Comparison of ENCODE assay signal across 19 cellular contexts in the genomic region with DNA sequence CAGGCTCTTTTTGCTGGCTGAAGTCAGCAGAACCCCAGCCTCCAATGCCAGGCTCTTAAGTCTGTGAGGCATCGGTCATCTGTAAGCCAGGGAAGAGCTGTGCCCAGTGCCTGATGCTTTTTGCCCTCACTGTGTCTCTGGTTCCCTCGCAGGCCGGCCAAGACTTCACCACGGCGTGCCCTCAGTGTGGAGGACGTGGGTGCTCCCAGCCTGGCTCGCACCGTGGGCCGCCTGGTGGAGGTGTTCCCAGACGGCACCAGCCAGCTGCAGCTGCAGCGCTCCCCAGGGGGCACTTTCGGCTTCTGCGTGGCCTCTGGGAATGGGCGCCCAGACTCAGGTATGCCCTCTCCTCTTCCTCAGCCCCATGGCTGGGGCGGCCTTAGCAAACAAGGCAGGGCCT. TPM values are rescaled to one million over a fixed set of nuclear protein-coding genes. Genes with fewer than 3 reads are reported as not detected.
DNase-seq lines count a peak whose midpoint lies in the region; ATAC-seq and TF ChIP-seq lines count a peak whose summit lies in the region.
"Had no signal": no experiment of that assay in that cellular context is flagged by ENCODE, and none has a peak within 500 bp of the region (broad histone marks: within the 10 kb centered on the region; RNA-seq: fewer than 3 reads in every experiment).

No MANE protein-coding gene starts in this region.

- WGBS in neuronal stem cell (ENCODE audit: extremely low coverage in 2 of 2, insufficient read length in 2 of 2, insufficient replicate concordance in 1 of 2), 2 donors: no CpG with 5 or more reads among the region's 15 CpGs

- H3K9me3 Mint-ChIP-seq in neural progenitor cell: no peaks in the 10 kb centered on the region

- DNase-seq in DND-41 (peak; percentile 79), neuronal stem cell (ENCODE audit: low spot score) (no peak), islet precursor cell (no peak), neural progenitor cell (ENCODE audit: low spot score) (no peak), NCI-H1105 (lab: John Stamatoyannopoulos, UW) (no peak)
- DNase-seq: DMS153, GOT3, KG1, NCI-H1105 treated with DMSO at 0.1 percent for 48 hours, NCI-H1694, NCI-H2029 treated with DMSO at 0.1 percent for 48 hours, NCI-H2227 treated with DMSO at 0.1 percent for 48 hours, NCI-H526 treated with DMSO at 0.1 percent for 48 hours, SHP77 treated with DMSO at 0.1 percent for 48 hours, T-helper 1 cell had no signal

- peaks cover 9 to 50% (median 18%) of the 10 kb centered on the region in 11 experiments; a peak in 19 of 22 replicates for H3K36me3 ChIP-seq in BLaER1 treated with 17β-estradiol and CSF1 and Interleukin-3, amounts not matched to agents 10 nM and 100 nM
- peaks cover 15% of the 10 kb centered on the region for H3K36me3 ChIP-seq in DND-41 (ENCODE audit: insufficient read depth, low read length)
- 0 out of 2 replicates have a peak, but pooled peaks cover 4% of the 10 kb centered on the region for H3K36me3 ChIP-seq in KOPT-K1 (ENCODE audit: insufficient read depth, low read length)
- peaks cover 5 to 25% of the 10 kb centered on the region in 2 donors for H3K36me3 ChIP-seq in neuronal stem cell (replicated peaks in 1 of 2; ENCODE audit: control insufficient read depth in 2 of 2, insufficient read depth in 2 of 2, low read length in 2 of 2)
- H3K36me3 ChIP-seq in neural progenitor cell: no peaks in the 10 kb centered on the region

- H3K4me1 Mint-ChIP-seq in neural progenitor cell: peaks cover 13% of the 10 kb centered on the region

- peak overlapping the region in 3 of 11 experiments; percentile 24 to 59 (median 44); a peak in 3 of 22 replicates for H3K9ac ChIP-seq in BLaER1 treated with 17β-estradiol and CSF1 and Interleukin-3, amounts not matched to agents 10 nM and 100 nM
- peak overlapping the region; percentile 66 for H3K9ac ChIP-seq in DND-41 (ENCODE audit: low read depth, low read length)
- peak overlapping the region; percentile 55 for H3K9ac ChIP-seq in neuronal stem cell (ENCODE audit: low read depth, low read length, poor library complexity)
- no peak overlapping the region for H3K9ac ChIP-seq in neural progenitor cell

- H2BK120ac ChIP-seq in neuronal stem cell (ENCODE audit: low read depth, low read length): no peak overlapping the region

- H3K79me2 ChIP-seq in DND-41 (ENCODE audit: insufficient read depth, low read length) (peaks cover 2% of the 10 kb centered on the region; the same call in 1 of the 2 replicates), neural progenitor cell (ENCODE audit: low read depth) (no peaks in the 10 kb centered on the region)

- ATAC-seq in DND-41 (ENCODE audit: insufficient read depth, low read depth) (peak; percentile 28), GM21786 (IDR thresholded peaks at IDR 0.05; ENCODE audit: unreplicated experiment) (no peak)
- ATAC-seq: HCT116 had no signal

- H3K4me3 Mint-ChIP-seq in neural progenitor cell: no peak overlapping the region

- H3K9me3 ChIP-seq in BLaER1 treated with 17β-estradiol and CSF1 and Interleukin-3, amounts not matched to agents 10 nM and 100 nM (replicated peaks in 1 of 11): peaks cover 0 to 51% (median 18%) of the 10 kb centered on the region in 11 experiments; a peak in 18 of 22 replicates
- H3K9me3 ChIP-seq in DND-41 (ENCODE audit: insufficient read depth, low read length, severe bottlenecking) (no peaks in the 10 kb centered on the region), KOPT-K1 (ENCODE audit: insufficient read depth, low read length, poor library complexity, severe bottlenecking) (no peaks in the 10 kb centered on the region), neuronal stem cell (replicated peaks in 1 of 2; ENCODE audit: control insufficient read depth in 2 of 2, insufficient read depth in 1 of 2, low read depth in 1 of 2, low read length in 2 of 2) (peaks cover 6 to 28% of the 10 kb centered on the region in 2 donors), neural progenitor cell (ENCODE audit: low read depth) (no peaks in the 10 kb centered on the region)

- no peak overlapping the region for H3K27ac Mint-ChIP-seq in neural progenitor cell

- H4K8ac ChIP-seq in neuronal stem cell (ENCODE audit: low read depth, low read length): no peak overlapping the region

- H3K79me1 ChIP-seq in neuronal stem cell (ENCODE audit: low read depth, low read length): peaks cover 2% of the 10 kb centered on the region

- no peak overlapping the region for H2BK15ac ChIP-seq in neuronal stem cell (ENCODE audit: low read length)

- peaks cover 10% of the 10 kb centered on the region for H3F3A ChIP-seq in neural progenitor cell (ENCODE audit: low read depth)

- TF ChIP-seq CTCF in DND-41 (IDR thresholded peaks at IDR 0.05; ENCODE audit: borderline replicate concordance, extremely low read depth, low read length, poor library complexity, severe bottlenecking) (peak; percentile 58), neural progenitor cell (IDR thresholded peaks at IDR 0.05) (no peak)

- H3K18ac ChIP-seq in neuronal stem cell (ENCODE audit: low read length): no peak overlapping the region

- H2AFZ ChIP-seq in DND-41 (ENCODE audit: low read depth, low read length) (peak overlapping the region; percentile 54; the same call in 1 of the 2 replicates), neuronal stem cell (ENCODE audit: low read length) (no peak overlapping the region), neural progenitor cell (replicated peaks) (no peak overlapping the region)

- H2BK5ac ChIP-seq in neuronal stem cell (ENCODE audit: low read length): peak overlapping the region; percentile 69

- H4K20me1 ChIP-seq in BLaER1 treated with 17β-estradiol and CSF1 and Interleukin-3, amounts not matched to agents 10 nM and 100 nM: peaks cover 0 to 42% (median 5%) of the 10 kb centered on the region in 11 experiments; a peak in 8 of 22 replicates
- no peaks in the 10 kb centered on the region for H4K20me1 ChIP-seq in DND-41 (ENCODE audit: insufficient read depth, low read length)
- H4K20me1 ChIP-seq in neural progenitor cell (ENCODE audit: low read depth): no peaks in the 10 kb centered on the region

- H3K4ac ChIP-seq in neuronal stem cell (ENCODE audit: low read length): no peak overlapping the region

- peaks cover 17% of the 10 kb centered on the region for H3K36me3 Mint-ChIP-seq in neural progenitor cell

- H3K4me1 ChIP-seq in BLaER1 treated with 17β-estradiol and CSF1 and Interleukin-3, amounts not matched to agents 10 nM and 100 nM: peaks cover 0 to 62% (median 50%) of the 10 kb centered on the region in 10 experiments; a peak in 17 of 20 replicates
- peaks cover 63% of the 10 kb centered on the region for H3K4me1 ChIP-seq in DND-41 (ENCODE audit: insufficient read depth, low read length)
- H3K4me1 ChIP-seq in neuronal stem cell (ENCODE audit: control insufficient read depth in 2 of 2, insufficient read depth in 1 of 2, low read depth in 1 of 2, low read length in 2 of 2): peaks cover 0 to 6% of the 10 kb centered on the region in 2 donors
- peaks cover 18% of the 10 kb centered on the region for H3K4me1 ChIP-seq in neural progenitor cell

- no peak overlapping the region for H2AK5ac ChIP-seq in neuronal stem cell (ENCODE audit: low read depth, low read length)

- peak overlapping the region in 4 of 11 experiments; percentile 36 to 63 (median 57); a peak in 8 of 22 replicates for H3K27ac ChIP-seq in BLaER1 treated with 17β-estradiol and CSF1 and Interleukin-3, amounts not matched to agents 10 nM and 100 nM
- peak overlapping the region; percentile 96 for H3K27ac ChIP-seq in DND-41 (ENCODE audit: low read length)
- H3K27ac ChIP-seq in KOPT-K1 (ENCODE audit: low read depth, low read length, poor library complexity, severe bottlenecking): peak overlapping the region; percentile 99
- H3K27ac ChIP-seq in neuronal stem cell (replicated peaks; ENCODE audit: low read length): no peak overlapping the region
- no peak overlapping the region for H3K27ac ChIP-seq in neural progenitor cell

- no peak overlapping the region for H3K4me3 ChIP-seq in BLaER1 treated with 17β-estradiol and CSF1 and Interleukin-3, amounts not matched to agents 10 nM and 100 nM
- peak overlapping the region in 1 of 2 experiments; percentile 35; a peak in 1 of 4 replicates for H3K4me3 ChIP-seq in DND-41 (ENCODE audit: low read depth in 1 of 2, low read length in 2 of 2)
- no peak overlapping the region for H3K4me3 ChIP-seq in neuronal stem cell (ENCODE audit: low read length in 2 of 2)
- no peak overlapping the region for H3K4me3 ChIP-seq in neural progenitor cell

- H4K91ac ChIP-seq in neuronal stem cell (ENCODE audit: low read depth, low read length, poor library complexity): no peak overlapping the region

- H3K27me3 ChIP-seq in BLaER1 treated with 17β-estradiol and CSF1 and Interleukin-3, amounts not matched to agents 10 nM and 100 nM: peaks cover 0 to 17% (median 0%) of the 10 kb centered on the region in 11 experiments; a peak in 4 of 22 replicates
- H3K27me3 ChIP-seq in DND-41 (ENCODE audit: insufficient read depth, low read length, poor library complexity) (no peaks in the 10 kb centered on the region), neuronal stem cell (ENCODE audit: control insufficient read depth in 3 of 3, insufficient read depth in 3 of 3, low read depth in 1 of 3, low read length in 3 of 3) (no peaks in the 10 kb centered on the region), neural progenitor cell (no peaks in the 10 kb centered on the region)

- H3K14ac ChIP-seq in neuronal stem cell (ENCODE audit: low read length): peak overlapping the region; percentile 47

- peak overlapping the region in 9 of 11 experiments; percentile 56 to 88 (median 82); a peak in 18 of 22 replicates for H3K4me2 ChIP-seq in BLaER1 treated with 17β-estradiol and CSF1 and Interleukin-3, amounts not matched to agents 10 nM and 100 nM
- peak overlapping the region; percentile 54 for H3K4me2 ChIP-seq in DND-41 (ENCODE audit: insufficient read depth, low read length)
- H3K4me2 ChIP-seq in neuronal stem cell (ENCODE audit: insufficient read depth, low read length, poor library complexity, severe bottlenecking): no peak overlapping the region
- no peak overlapping the region for H3K4me2 ChIP-seq in neural progenitor cell

- peak overlapping the region; percentile 49 for H2BK12ac ChIP-seq in neuronal stem cell (ENCODE audit: low read length)

- no peak overlapping the region for H3K23ac ChIP-seq in neuronal stem cell (ENCODE audit: low read depth, low read length, poor library complexity)

- peaks cover 5% of the 10 kb centered on the region for H3K27me3 Mint-ChIP-seq in neural progenitor cell (ENCODE audit: insufficient read depth, low read depth)

RNA-seq across cellular contexts. Expression of gene KIAA1614, which starts 32.5 kb away (rescaled TPM):
- 3.4 TPM for polyA plus RNA-seq in neuronal stem cell (2013, experiment 1 of 2)
- polyA plus RNA-seq in neuronal stem cell (2013, experiment 2 of 2): 3.7 TPM
- 0.56 and 3.8 TPM in 2 replicates for total RNA-seq in neural progenitor cell (ENCODE audit: low replicate concordance)

Comparison
In these comparisons a context has a peak if more than half of its experiments do, and no peak if none do; other contexts are left out.
1. H3K27ac ChIP-seq: peak in DND-41 (single experiment) and KOPT-K1 (single experiment); none in neuronal stem cell (single experiment) and neural progenitor cell (single experiment).
2. H3K4me2 ChIP-seq: peak in BLaER1 treated with 17β-estradiol and CSF1 and Interleukin-3, amounts not matched to agents 10 nM and 100 nM (9 of 11) and DND-41 (single experiment); none in neuronal stem cell (single experiment) and neural progenitor cell (single experiment).